1 cellular context compared by ENCODE assay signal in genomic region chr1:19987719-19988118, GRCh38.
TF ChIP-seq lines count a peak whose summit lies in the region.

No MANE protein-coding gene starts in this region.

TF ChIP-seq in HepG2, 621 proteins besides CTCF, POLR2A, EP300 and RAD21 (continued from another document):
- TF ChIP-seq HNF1A (IDR thresholded peaks at IDR 0.05; ENCODE audit: low read depth) (peak; percentile 45; the same call in 1 of the 2 replicates), HNF1A (CRISPR knock-in tag; IDR thresholded peaks at IDR 0.05; ENCODE audit: borderline replicate concordance) (peak; percentile 84; the same call in 1 of the 2 replicates), TMF1 (CRISPR knock-in tag; IDR thresholded peaks at IDR 0.05; ENCODE audit: low read depth) (no peak), NFE2L2 (IDR thresholded peaks at IDR 0.05; ENCODE audit: low read length) (no peak)
TF ChIP-seq in HepG2: peak in this region for 143.
